In the genomic region with DNA sequence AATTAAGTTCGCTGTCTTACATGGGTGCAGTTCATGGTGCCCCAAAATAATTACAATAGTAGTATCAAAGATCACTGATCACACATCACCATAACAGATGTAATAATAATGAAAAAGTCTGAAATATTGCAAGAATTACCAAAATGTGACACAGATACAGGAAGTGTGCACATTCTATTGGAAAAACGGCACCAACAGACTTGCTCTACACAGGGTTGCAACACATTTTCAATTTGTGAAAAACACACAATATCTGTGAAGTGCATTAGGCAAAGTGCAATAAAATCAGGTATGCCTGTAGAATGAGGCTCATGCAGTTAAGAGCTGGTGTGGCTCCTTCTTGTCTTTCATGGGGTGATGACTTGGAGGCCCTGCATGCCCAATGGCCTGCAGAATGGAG, we compare ENCODE assay signal across 23 cellular contexts.
A peak's percentile ranks its signal among the peaks of the same experiment; 100 is the strongest.
DNase-seq lines count a peak whose midpoint lies in the region; ATAC-seq and TF ChIP-seq lines count a peak whose summit lies in the region.
"Had no signal": no experiment of that assay in that cellular context is flagged by ENCODE, and none has a peak within 500 bp of the region (broad histone marks: within the 10 kb centered on the region; RNA-seq: fewer than 3 reads in every experiment).

No MANE protein-coding gene starts in this region.

- no peak for TF ChIP-seq POLR2A in upper lobe of left lung (IDR thresholded peaks at IDR 0.05)

- H3K9me3 ChIP-seq in Loucy (ENCODE audit: insufficient read depth, low read depth, low read length) (no peaks in the 10 kb centered on the region), colonic mucosa (no peaks in the 10 kb centered on the region), upper lobe of left lung (no peaks in the 10 kb centered on the region)
- H3K9me3 ChIP-seq: Caco-2, right atrium auricular region had no signal

- H3K4me2 ChIP-seq in Loucy (ENCODE audit: low read depth, low read length, poor library complexity, severe bottlenecking): peak overlapping the region; percentile 62
- H3K4me2 ChIP-seq: neural progenitor cell, PC-9 had no signal

- no peaks in the 10 kb centered on the region for H3K27me3 ChIP-seq in Loucy (ENCODE audit: insufficient read depth, low read length, poor library complexity, severe bottlenecking)
- H3K27me3 ChIP-seq in colonic mucosa: no peaks in the 10 kb centered on the region
- no peaks in the 10 kb centered on the region for H3K27me3 ChIP-seq in upper lobe of left lung
- H3K27me3 ChIP-seq: neural progenitor cell, right atrium auricular region had no signal

- peak; percentile 3 for DNase-seq in SKM-1 treated with dmso at 0.1 percent for 144 hours (lab: John Stamatoyannopoulos, UW; ENCODE audit: unreplicated experiment)
- DNase-seq in SKM-1 (lab: John Stamatoyannopoulos, UW; ENCODE audit: unreplicated experiment): no peak
- no peak for DNase-seq in colonic mucosa
- DNase-seq in upper lobe of left lung: no peak
- DNase-seq in COLO829 (ENCODE audit: low spot score): no peak
- no peak for DNase-seq in NCI-H146 treated with DMSO at 0.1 percent for 48 hours (lab: John Stamatoyannopoulos, UW; ENCODE audit: unreplicated experiment)
- DNase-seq: activated CD4-positive, CD25-positive, alpha-beta regulatory T cell; activated CD8-positive, alpha-beta memory T cell treated with anti-CD3 and anti-CD28 coated beads, Interleukin-2, amount 50 U/mL, for 4 hours; activated naive CD4-positive, alpha-beta T cell treated with anti-CD3 and anti-CD28 coated beads, Interleukin-2, amount 50 U/mL, for 16 hours; Caco-2; DMS79; foreskin fibroblast; NCI-H1417; NCI-H446 treated with DMSO at 0.1 percent for 48 hours; PC-9; Right ventricle myocardium superior; stimulated activated CD4-positive, alpha-beta T cell treated with anti-CD3 and anti-CD28 coated beads, Interleukin-4, amount 100 ng/mL, for 1 hour; SW 1271 had no signal

- H3F3A ChIP-seq in Loucy (ENCODE audit: low read depth): peaks cover 41% of the 10 kb centered on the region

- 73 to 90% methylated on average over 2 of the region's 2 CpGs for WGBS in upper lobe of left lung, 2 donors

- peak overlapping the region; percentile 12 for H3K27ac ChIP-seq in colonic mucosa
- H3K27ac ChIP-seq in upper lobe of left lung: peak overlapping the region; percentile 67 to 87 (median 74)
- H3K27ac ChIP-seq: neural progenitor cell, PC-9, right atrium auricular region had no signal

- H3K9ac ChIP-seq in Loucy (ENCODE audit: low read depth, low read length, poor library complexity, severe bottlenecking) (peak overlapping the region; percentile 61), colonic mucosa (ENCODE audit: low read depth in 2 of 2, low read length in 2 of 2) (no peak overlapping the region)
- H3K9ac ChIP-seq: neural progenitor cell had no signal

- intact Hi-C loops in colonic mucosa (cut with DNase I): no loop called here

- TF ChIP-seq CTCF in Loucy (conservative IDR thresholded peaks at IDR 0.05; ENCODE audit: low read length) (no peak), colonic mucosa (IDR thresholded peaks at IDR 0.05) (no peak), upper lobe of left lung (IDR thresholded peaks at IDR 0.05) (no peak)

- H4K20me1 ChIP-seq in Loucy (ENCODE audit: insufficient read depth, low read length, poor library complexity, severe bottlenecking): no peaks in the 10 kb centered on the region

- no peaks in the 10 kb centered on the region for H3K79me2 ChIP-seq in Loucy (ENCODE audit: insufficient read depth, low read length)

- no peak overlapping the region for H2AFZ ChIP-seq in Loucy (ENCODE audit: low read length)
- H2AFZ ChIP-seq: neural progenitor cell, PC-9 had no signal

- no peak for TF ChIP-seq EP300 in upper lobe of left lung (IDR thresholded peaks at IDR 0.05)

- H3K4me1 ChIP-seq in Loucy (ENCODE audit: insufficient read depth, low read length, poor library complexity, severe bottlenecking) (peaks cover 94% of the 10 kb centered on the region), colonic mucosa (no peaks in the 10 kb centered on the region), upper lobe of left lung (peaks cover 7 to 24% (median 17%) of the 10 kb centered on the region in 4 donors)
- H3K4me1 ChIP-seq: Caco-2, neural progenitor cell had no signal

- no peak for ATAC-seq in upper lobe of left lung (ENCODE audit: low FRiP score in 2 of 2)
- no peak for ATAC-seq in HG03469 (IDR thresholded peaks at IDR 0.05; ENCODE audit: unreplicated experiment)

- H3K36me3 ChIP-seq in Loucy (ENCODE audit: insufficient read depth, low read length) (no peaks in the 10 kb centered on the region), colonic mucosa (no peaks in the 10 kb centered on the region), upper lobe of left lung (no peaks in the 10 kb centered on the region)
- H3K36me3 ChIP-seq: neural progenitor cell, right atrium auricular region had no signal

- H3K4me3 ChIP-seq in Loucy (ENCODE audit: low read length, poor library complexity, severe bottlenecking): peak overlapping the region; percentile 14
- H3K4me3 ChIP-seq in colonic mucosa: no peak overlapping the region
- H3K4me3 ChIP-seq in upper lobe of left lung: no peak overlapping the region
- H3K4me3 ChIP-seq: coronary artery, neural progenitor cell, PC-9, right atrium auricular region had no signal

- H3K9me2 ChIP-seq in Loucy (replicated peaks; ENCODE audit: low read depth, low read length): no peaks in the 10 kb centered on the region
